In the genomic region with DNA sequence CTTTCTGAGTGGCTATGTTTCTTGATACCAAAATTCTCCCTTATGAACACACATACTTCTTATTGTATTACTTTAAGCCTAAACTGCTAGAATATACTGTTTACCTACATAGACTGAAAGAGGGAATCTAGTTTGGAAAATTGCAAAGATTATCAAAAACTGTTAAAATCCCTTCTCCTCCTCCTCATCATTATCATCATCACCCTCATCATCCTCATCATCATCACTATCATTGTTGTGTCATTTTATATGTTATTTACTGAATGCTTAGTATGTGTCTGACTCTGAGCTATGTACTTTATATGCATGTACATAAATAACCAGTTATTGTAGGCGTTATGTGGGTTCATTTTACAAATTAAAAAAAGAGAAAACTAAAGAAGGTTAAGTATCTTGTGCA, we compare ENCODE assay signal across 27 cellular contexts.
"Had no signal": no experiment of that assay in that cellular context is flagged by ENCODE, and none has a peak within 500 bp of the region (broad histone marks: within the 10 kb centered on the region; RNA-seq: fewer than 3 reads in every experiment).

No MANE protein-coding gene starts in this region.

- H3K27ac ChIP-seq: stomach, suprapubic skin, testis, thoracic aorta, thyroid gland, tibial artery, tibial nerve, transverse colon, upper lobe of left lung, upper lobe of right lung, uterus, vagina had no signal

- DNase-seq: stimulated activated CD4-positive, alpha-beta T cell treated with anti-CD3 and anti-CD28 coated beads, Interleukin-2, amount 100 ng/mL, for 48 hours; stimulated activated CD4-positive, alpha-beta T cell treated with anti-CD3 and anti-CD28 coated beads, Interleukin-4, amount 100 ng/mL, for 1 hour; stimulated activated CD4-positive, alpha-beta T cell treated with anti-CD3 and anti-CD28 coated beads, Interleukin-4, amount 100 ng/mL, for 24 hours; stimulated activated CD4-positive, alpha-beta T cell treated with anti-CD3 and anti-CD28 coated beads, Interleukin-4, amount 100 ng/mL, for 4 hours; stimulated activated CD8-positive, alpha-beta memory T cell treated with anti-CD3 and anti-CD28 coated beads, Interleukin-4, amount 100 ng/mL, for 48 hours; stimulated activated naive B cell treated with anti-CD40 and anti-IgM and Interleukin-4, amounts not matched to agents 10 μg/mL and 1 μg/mL and 100 μg/mL, for 72 hours; stimulated activated naive CD4-positive, alpha-beta T cell; stimulated activated naive CD4-positive, alpha-beta T cell treated with Interleukin-2 at 50 U/mL for 16 hours; stimulated activated naive CD8-positive, alpha-beta T cell treated with anti-CD3 and anti-CD28 coated beads, Interleukin-15, amount 100 ng/mL, for 72 hours; stimulated activated naive CD8-positive, alpha-beta T cell treated with anti-CD3 and anti-CD28 coated beads, Interleukin-15, Interleukin-2, amounts not matched to agents 100 U/mL and 50 U/mL, for 24 hours; stomach; substantia nigra; testis; thyroid gland; tibial artery; transverse colon; trophoblast cell; upper lobe of left lung; upper lobe of right lung; uterus had no signal

- H3K27me3 ChIP-seq: stomach, suprapubic skin, testis, thyroid gland, tibial artery, tibial nerve, transverse colon, upper lobe of left lung, upper lobe of right lung, uterus, vagina had no signal

- H3K9me3 ChIP-seq: suprapubic skin, testis, thoracic aorta, thyroid gland, tibial artery, tibial nerve, transverse colon, upper lobe of left lung, upper lobe of right lung, uterus, vagina had no signal

- H3K36me3 ChIP-seq: stomach, suprapubic skin, thoracic aorta, thyroid gland, tibial artery, tibial nerve, transverse colon, upper lobe of left lung, upper lobe of right lung, uterus, vagina had no signal

- ATAC-seq: stimulated activated effector memory CD8-positive, alpha-beta T cell treated with anti-CD3 and anti-CD28 coated beads, Interleukin-12 subunit alpha, Interleukin-12 subunit beta, amount 100 ng/mL, for 72 hours; stimulated activated memory B cell treated with anti-CD40 and anti-IgM and Interleukin-4, amounts not matched to agents 10 μg/mL and 1 μg/mL and 100 μg/mL, for 72 hours; stimulated activated naive B cell treated with anti-CD40 and anti-IgM and Interleukin-4, amounts not matched to agents 10 μg/mL and 1 μg/mL and 100 μg/mL, for 72 hours; stimulated activated naive CD8-positive, alpha-beta T cell treated with anti-CD3 and anti-CD28 coated beads, Interleukin-15, amount 100 ng/mL, for 72 hours; stimulated activated naive CD8-positive, alpha-beta T cell treated with anti-CD3 and anti-CD28 coated beads, Interleukin-15, Interleukin-2, amounts not matched to agents 100 U/mL and 50 U/mL, for 24 hours; upper lobe of right lung had no signal

- FAIRE-seq: urothelium cell line had no signal

- H3K4me3 ChIP-seq: stomach, suprapubic skin, testis, thoracic aorta, thyroid gland, tibial artery, tibial nerve, transverse colon, upper lobe of left lung, upper lobe of right lung, uterus, vagina had no signal

- H3K4me1 ChIP-seq: stomach, suprapubic skin, testis, thyroid gland, transverse colon, upper lobe of right lung, uterus, vagina had no signal
